In the genomic region with DNA sequence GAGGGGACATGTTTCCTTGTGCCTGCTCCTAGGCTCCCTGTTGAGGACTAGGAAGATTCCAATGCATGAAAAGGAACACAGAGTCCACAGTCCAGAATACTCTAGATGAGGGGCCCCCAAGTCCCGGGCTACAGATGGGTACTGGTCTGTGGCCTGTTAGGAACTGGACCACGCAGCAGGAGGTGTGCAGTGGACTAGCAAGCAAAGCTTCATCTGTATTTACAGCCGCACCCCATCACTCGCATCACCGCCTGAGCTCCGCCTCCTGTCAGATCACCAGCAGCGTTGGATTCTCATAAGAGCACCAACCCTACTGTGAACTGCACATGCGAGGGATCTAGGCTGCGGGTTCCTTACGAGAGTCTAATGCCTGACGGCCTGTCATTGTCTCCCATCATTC, we compare ENCODE assay signal across 22 cellular contexts.
A peak's percentile ranks its signal among the peaks of the same experiment; 100 is the strongest.
DNase-seq lines count a peak whose midpoint lies in the region; ATAC-seq and TF ChIP-seq lines count a peak whose summit lies in the region.
"Had no signal": no experiment of that assay in that cellular context is flagged by ENCODE, and none has a peak within 500 bp of the region (broad histone marks: within the 10 kb centered on the region; RNA-seq: fewer than 3 reads in every experiment).

No MANE protein-coding gene starts in this region.

- H3K79me2 ChIP-seq in osteoblast (ENCODE audit: insufficient read depth, low read length) = peaks cover 99% of the 10 kb centered on the region

- no peak for TF ChIP-seq CTCF in natural killer cell (IDR thresholded peaks at IDR 0.05)
- TF ChIP-seq CTCF in Panc1 (IDR thresholded peaks at IDR 0.05) = no peak
- no peak for TF ChIP-seq CTCF in osteoblast (IDR thresholded peaks at IDR 0.05; ENCODE audit: extremely low read depth, low read depth, low read length)

- H3K36me3 Mint-ChIP-seq in natural killer cell = no peaks in the 10 kb centered on the region
- H3K36me3 Mint-ChIP-seq in natural killer cell treated with Interleukin-12 subunit alpha and Interleukin-12 subunit beta and Interleukin-15 and Interleukin-18, amount 100 ng/mL, for 72 hours = no peaks in the 10 kb centered on the region
- peaks cover 42% of the 10 kb centered on the region for H3K36me3 Mint-ChIP-seq in dendritic cell treated with granulocyte-macrophage colony-stimulating factor and Interleukin-4, amounts not matched to agents 40 ng/mL and 50 ng/mL, for 4 days (ENCODE audit: low read depth)
- H3K36me3 Mint-ChIP-seq in stimulated activated effector memory CD8-positive, alpha-beta T cell treated with anti-CD3 and anti-CD28 coated beads, Interleukin-12 subunit alpha, Interleukin-12 subunit beta, amount 100 ng/mL, for 72 hours = peaks cover 98% of the 10 kb centered on the region

- peak overlapping the region; percentile 35 for H3K4me3 Mint-ChIP-seq in natural killer cell
- no peak overlapping the region for H3K4me3 Mint-ChIP-seq in natural killer cell treated with Interleukin-12 subunit alpha and Interleukin-12 subunit beta and Interleukin-15 and Interleukin-18, amount 100 ng/mL, for 72 hours
- no peak overlapping the region for H3K4me3 Mint-ChIP-seq in dendritic cell treated with granulocyte-macrophage colony-stimulating factor and Interleukin-4, amounts not matched to agents 40 ng/mL and 50 ng/mL, for 4 days
- H3K4me3 Mint-ChIP-seq in stimulated activated effector memory CD8-positive, alpha-beta T cell treated with anti-CD3 and anti-CD28 coated beads, Interleukin-12 subunit alpha, Interleukin-12 subunit beta, amount 100 ng/mL, for 72 hours = no peak overlapping the region

- no peak overlapping the region for H2AFZ ChIP-seq in osteoblast (ENCODE audit: low read length)
- H2AFZ ChIP-seq: GM23248 had no signal

- no peaks in the 10 kb centered on the region for H3K27me3 ChIP-seq in Panc1 (ENCODE audit: control insufficient read depth, insufficient read depth, low read length)
- no peaks in the 10 kb centered on the region for H3K27me3 ChIP-seq in osteoblast (ENCODE audit: insufficient read depth, low read length)
- H3K27me3 ChIP-seq: BE2C had no signal

- no peak overlapping the region for H3K4me2 ChIP-seq in osteoblast (ENCODE audit: insufficient read depth, low read length)

- H3K4me1 ChIP-seq in Panc1 (ENCODE audit: control insufficient read depth, insufficient read depth, low read length) (no peaks in the 10 kb centered on the region), osteoblast (ENCODE audit: insufficient read depth, low read length) (peaks cover 13% of the 10 kb centered on the region)
- H3K4me1 ChIP-seq: BE2C had no signal

- intact Hi-C loops in natural killer cell (cut with micrococcal nuclease) = no loop called here
- intact Hi-C loops in Panc1 (cut with micrococcal nuclease; ENCODE audit: unreplicated experiment) = no loop called here
- intact Hi-C loops in dendritic cell treated with granulocyte-macrophage colony-stimulating factor and Interleukin-4, amounts not matched to agents 40 ng/mL and 50 ng/mL, for 4 days (cut with micrococcal nuclease) = no loop called here

- POLR2A ChIA-PET in Panc1 (lab: Charles Lee) = interaction anchor here (0.6 kb wide), 1 partner anchor 254 kb away, joined by 8 read pairs; no protein-coding TSS in a partner anchor

- peaks cover 62% of the 10 kb centered on the region for H4K20me1 ChIP-seq in osteoblast (ENCODE audit: insufficient read depth, low read length)

- H3K36me3 ChIP-seq in Panc1 (ENCODE audit: control insufficient read depth, insufficient read depth, low read length) = no peaks in the 10 kb centered on the region
- H3K36me3 ChIP-seq in osteoblast (ENCODE audit: insufficient read depth, low read length) = peaks cover 2% of the 10 kb centered on the region

- ATAC-seq in natural killer cell (peak in 2 of 3 donors; percentile 12 to 20), Panc1 (0 out of 2 replicates have a peak, but pooled peaks have one; percentile 32)
- ATAC-seq in natural killer cell treated with Interleukin-12 subunit alpha and Interleukin-12 subunit beta and Interleukin-15 and Interleukin-18, amount 100 ng/mL, for 72 hours = no peak
- ATAC-seq in stimulated activated effector memory CD8-positive, alpha-beta T cell treated with anti-CD3 and anti-CD28 coated beads, Interleukin-12 subunit alpha, Interleukin-12 subunit beta, amount 100 ng/mL, for 72 hours = no peak
- ATAC-seq: GM12878 had no signal

- H3K9me3 ChIP-seq in Panc1 (ENCODE audit: control insufficient read depth, insufficient read depth, low read depth, low read length) (no peaks in the 10 kb centered on the region), osteoblast (ENCODE audit: low read depth, low read length) (no peaks in the 10 kb centered on the region)
- H3K9me3 ChIP-seq: BE2C had no signal

- DNase-seq in natural killer cell = no peak
- no peak for DNase-seq in natural killer cell treated with Interleukin-12 subunit alpha and Interleukin-12 subunit beta and Interleukin-15 and Interleukin-18, amount 100 ng/mL, for 72 hours (ENCODE audit: low spot score)
- DNase-seq in Panc1 (ENCODE audit: low read depth, low spot score) = no peak
- DNase-seq in stimulated activated effector memory CD8-positive, alpha-beta T cell treated with anti-CD3 and anti-CD28 coated beads, Interleukin-12 subunit alpha, Interleukin-12 subunit beta, amount 100 ng/mL, for 72 hours (ENCODE audit: low spot score in 2 of 2) = no peak
- no peak for DNase-seq in osteoblast (ENCODE audit: insufficient read length, low spot score, missing footprints)
- DNase-seq in foreskin melanocyte = no peak
- no peak for DNase-seq in 8988T
- DNase-seq: BE2C, Calu3, DMS53, EL, GM23248, HCEC 1CT, KBM-7, NCI-H1105, NCI-H2107, NCI-H510A, NCI-H774, RPMI8226 had no signal

- no peak overlapping the region for H3K4me3 ChIP-seq in Panc1 (ENCODE audit: low read depth in 2 of 2, low read length in 2 of 2)
- H3K4me3 ChIP-seq in osteoblast (ENCODE audit: insufficient read depth, low read length) = no peak overlapping the region
- H3K4me3 ChIP-seq: GM12878, GM23248 had no signal

- in situ Hi-C loops in Panc1 (cut with HindIII; ENCODE audit: low pct_unique_long_range_greater_than_20kb, low sequenced_read_pairs) = no loop called here

- no peaks in the 10 kb centered on the region for H3K9me3 Mint-ChIP-seq in natural killer cell
- H3K9me3 Mint-ChIP-seq in natural killer cell treated with Interleukin-12 subunit alpha and Interleukin-12 subunit beta and Interleukin-15 and Interleukin-18, amount 100 ng/mL, for 72 hours = no peaks in the 10 kb centered on the region
- no peaks in the 10 kb centered on the region for H3K9me3 Mint-ChIP-seq in dendritic cell treated with granulocyte-macrophage colony-stimulating factor and Interleukin-4, amounts not matched to agents 40 ng/mL and 50 ng/mL, for 4 days
- no peaks in the 10 kb centered on the region for H3K9me3 Mint-ChIP-seq in stimulated activated effector memory CD8-positive, alpha-beta T cell treated with anti-CD3 and anti-CD28 coated beads, Interleukin-12 subunit alpha, Interleukin-12 subunit beta, amount 100 ng/mL, for 72 hours
- H3K9me3 Mint-ChIP-seq: CD4-positive, CD25-positive, alpha-beta regulatory T cell had no signal

- H3K27ac Mint-ChIP-seq in natural killer cell = peak overlapping the region; percentile 23 to 94
- peak overlapping the region in 1 of 2 donors; percentile 6 for H3K27ac Mint-ChIP-seq in natural killer cell treated with Interleukin-12 subunit alpha and Interleukin-12 subunit beta and Interleukin-15 and Interleukin-18, amount 100 ng/mL, for 72 hours
- H3K27ac Mint-ChIP-seq in dendritic cell treated with granulocyte-macrophage colony-stimulating factor and Interleukin-4, amounts not matched to agents 40 ng/mL and 50 ng/mL, for 4 days = peak overlapping the region; percentile 38
- H3K27ac Mint-ChIP-seq in stimulated activated effector memory CD8-positive, alpha-beta T cell treated with anti-CD3 and anti-CD28 coated beads, Interleukin-12 subunit alpha, Interleukin-12 subunit beta, amount 100 ng/mL, for 72 hours = peak overlapping the region; percentile 100

- no peaks in the 10 kb centered on the region for H3K27me3 Mint-ChIP-seq in natural killer cell (ENCODE audit: low read depth in 2 of 2)
- no peaks in the 10 kb centered on the region for H3K27me3 Mint-ChIP-seq in natural killer cell treated with Interleukin-12 subunit alpha and Interleukin-12 subunit beta and Interleukin-15 and Interleukin-18, amount 100 ng/mL, for 72 hours
- no peaks in the 10 kb centered on the region for H3K27me3 Mint-ChIP-seq in dendritic cell treated with granulocyte-macrophage colony-stimulating factor and Interleukin-4, amounts not matched to agents 40 ng/mL and 50 ng/mL, for 4 days
- H3K27me3 Mint-ChIP-seq: CD4-positive, CD25-positive, alpha-beta regulatory T cell had no signal

- H3K27ac ChIP-seq in Panc1 (ENCODE audit: low read length) (no peak overlapping the region), osteoblast (ENCODE audit: low read depth, low read length) (no peak overlapping the region)
- H3K27ac ChIP-seq: GM23248 had no signal

- BruUV-seq in Panc1 (replicated peaks; lab: Mats Ljungman, UMichigan) = no TSS peak

- CTCF ChIA-PET in Panc1 (lab: Charles Lee) = no interaction called here

- H3K4me1 Mint-ChIP-seq in natural killer cell = peaks cover 87% of the 10 kb centered on the region in 2 donors
- peaks cover 47 to 74% of the 10 kb centered on the region in 2 donors for H3K4me1 Mint-ChIP-seq in natural killer cell treated with Interleukin-12 subunit alpha and Interleukin-12 subunit beta and Interleukin-15 and Interleukin-18, amount 100 ng/mL, for 72 hours (ENCODE audit: low read depth in 2 of 2)
- peaks cover 38% of the 10 kb centered on the region for H3K4me1 Mint-ChIP-seq in dendritic cell treated with granulocyte-macrophage colony-stimulating factor and Interleukin-4, amounts not matched to agents 40 ng/mL and 50 ng/mL, for 4 days (ENCODE audit: low read depth)
- peaks cover 81% of the 10 kb centered on the region for H3K4me1 Mint-ChIP-seq in stimulated activated effector memory CD8-positive, alpha-beta T cell treated with anti-CD3 and anti-CD28 coated beads, Interleukin-12 subunit alpha, Interleukin-12 subunit beta, amount 100 ng/mL, for 72 hours

Comparison
In these comparisons a context has a peak if more than half of its experiments do, and no peak if none do; other contexts are left out.
1. ATAC-seq: peak in natural killer cell (2 of 3) and Panc1 (single experiment); none in natural killer cell treated with Interleukin-12 subunit alpha and Interleukin-12 subunit beta and Interleukin-15 and Interleukin-18, amount 100 ng/mL, for 72 hours (0 of 2) and stimulated activated effector memory CD8-positive, alpha-beta T cell treated with anti-CD3 and anti-CD28 coated beads, Interleukin-12 subunit alpha, Interleukin-12 subunit beta, amount 100 ng/mL, for 72 hours (single experiment).